Comparison of ENCODE assay signal across 1 cellular context in the genomic region with DNA sequence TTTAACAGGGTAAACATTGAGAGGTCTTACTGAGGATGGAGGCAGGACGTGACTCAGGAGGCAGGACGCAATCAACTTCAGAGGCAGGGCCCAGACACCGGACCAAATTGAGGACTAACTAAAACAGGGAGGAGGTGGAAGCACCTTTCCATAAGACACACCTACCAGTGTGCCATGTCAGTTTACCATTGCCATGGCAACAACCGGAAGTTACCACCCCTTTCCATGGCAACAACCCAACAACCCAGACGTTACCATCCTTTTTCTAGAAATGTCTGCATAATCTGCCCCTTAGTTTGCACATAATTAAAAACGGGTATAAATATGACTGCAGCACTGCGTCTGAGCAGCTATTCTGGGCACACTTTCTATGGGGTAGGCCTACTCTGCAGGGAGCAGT.
TF ChIP-seq lines count a peak whose summit lies in the region.

No MANE protein-coding gene starts in this region.

TF ChIP-seq in K562, 482 proteins besides CTCF, POLR2A, EP300 and RAD21 (continued from another document):
- TF ChIP-seq, protein P1, sequence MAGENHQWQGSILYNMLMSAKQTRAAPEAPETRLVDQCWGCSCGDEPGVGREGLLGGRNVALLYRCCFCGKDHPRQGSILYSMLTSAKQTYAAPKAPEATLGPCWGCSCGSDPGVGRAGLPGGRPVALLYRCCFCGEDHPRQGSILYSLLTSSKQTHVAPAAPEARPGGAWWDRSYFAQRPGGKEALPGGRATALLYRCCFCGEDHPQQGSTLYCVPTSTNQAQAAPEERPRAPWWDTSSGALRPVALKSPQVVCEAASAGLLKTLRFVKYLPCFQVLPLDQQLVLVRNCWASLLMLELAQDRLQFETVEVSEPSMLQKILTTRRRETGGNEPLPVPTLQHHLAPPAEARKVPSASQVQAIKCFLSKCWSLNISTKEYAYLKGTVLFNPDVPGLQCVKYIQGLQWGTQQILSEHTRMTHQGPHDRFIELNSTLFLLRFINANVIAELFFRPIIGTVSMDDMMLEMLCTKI (IDR thresholded peaks at IDR 0.05; ENCODE audit: partially characterized antibody), result no peak
- TF ChIP-seq PCBP2 (IDR thresholded peaks at IDR 0.05; ENCODE audit: low read depth, low read length, poor library complexity, severe bottlenecking), result no peak
- TF ChIP-seq SRSF7 (optimal IDR thresholded peaks at IDR 0.05; ENCODE audit: low read depth, low read length), result no peak
- TF ChIP-seq RFX1 (IDR thresholded peaks at IDR 0.05), result peak; percentile 78
- no peak for TF ChIP-seq RBM14 (IDR thresholded peaks at IDR 0.05; ENCODE audit: borderline replicate concordance, insufficient read depth, low read depth, low read length)
- TF ChIP-seq MAFK (IDR thresholded peaks at IDR 0.05; ENCODE audit: low read length), result no peak
- TF ChIP-seq RHOXF2B (CRISPR knock-in tag; conservative IDR thresholded peaks at IDR 0.05), result no peak
- TF ChIP-seq GABPA (tag; conservative IDR thresholded peaks at IDR 0.05; ENCODE audit: low read depth), result 0 out of 2 replicates have a peak, but pooled peaks have one; percentile 20
- TF ChIP-seq ZNF212 (CRISPR knock-in tag; IDR thresholded peaks at IDR 0.05), result no peak
- TF ChIP-seq THRAP3 (IDR thresholded peaks at IDR 0.05; ENCODE audit: borderline replicate concordance), result no peak
